Comparison of ENCODE assay signal across 8 cellular contexts in genomic region chr2:74502720-74503505, GRCh38. TPM values are rescaled to one million over a fixed set of nuclear protein-coding genes. Genes with fewer than 3 reads are reported as not detected.
DNase-seq lines count a peak whose midpoint lies in the region; ATAC-seq and TF ChIP-seq lines count a peak whose summit lies in the region.

No MANE protein-coding gene starts in this region.

- ATAC-seq in GM21447 (IDR thresholded peaks at IDR 0.05; ENCODE audit: unreplicated experiment) (peak; percentile 26), GM21367 (IDR thresholded peaks at IDR 0.05; ENCODE audit: unreplicated experiment) (no peak)

- TF ChIP-seq CTCF in neutrophil (IDR thresholded peaks at IDR 0.05): no peak

- H3K36me3 ChIP-seq in neutrophil: peaks cover 13% of the 10 kb centered on the region

- H3K27ac Mint-ChIP-seq in activated T-cell treated with anti-CD3 and anti-CD28 coated beads, Interleukin-2, amount 50 U/mL, for 24 hours: no peak overlapping the region

- peaks cover 77% of the 10 kb centered on the region for H3K27me3 ChIP-seq in neutrophil

- H3K4me1 Mint-ChIP-seq in activated T-cell treated with anti-CD3 and anti-CD28 coated beads, Interleukin-2, amount 50 U/mL, for 24 hours (ENCODE audit: low read depth): peaks cover 69% of the 10 kb centered on the region

- peak overlapping the region; percentile 71 for H3K4me3 Mint-ChIP-seq in activated T-cell treated with anti-CD3 and anti-CD28 coated beads, Interleukin-2, amount 50 U/mL, for 24 hours

- peaks cover 80% of the 10 kb centered on the region for H3K27me3 Mint-ChIP-seq in activated T-cell treated with anti-CD3 and anti-CD28 coated beads, Interleukin-2, amount 50 U/mL, for 24 hours

- H3K4me1 ChIP-seq in neutrophil (ENCODE audit: control insufficient read depth in 1 of 2, insufficient read depth in 1 of 2, low read depth in 1 of 2, low read length in 1 of 2): peaks cover 52 to 58% of the 10 kb centered on the region in 2 experiments

- no peaks in the 10 kb centered on the region for H3K9me3 Mint-ChIP-seq in activated T-cell treated with anti-CD3 and anti-CD28 coated beads, Interleukin-2, amount 50 U/mL, for 24 hours

- H3K27ac ChIP-seq in neutrophil: no peak overlapping the region

- H3K36me3 Mint-ChIP-seq in activated T-cell treated with anti-CD3 and anti-CD28 coated beads, Interleukin-2, amount 50 U/mL, for 24 hours (ENCODE audit: low read depth): peaks cover 35% of the 10 kb centered on the region

- H3K9me3 ChIP-seq in neutrophil: no peaks in the 10 kb centered on the region

- peak; percentile 92 for DNase-seq in ELR (ENCODE audit: low read depth)
- peak; percentile 83 for DNase-seq in LHCN-M2 (ENCODE audit: low read depth)
- peak; percentile 70 for DNase-seq in activated T-cell treated with anti-CD3 and anti-CD28 coated beads, Interleukin-2, amount 50 U/mL, for 24 hours
- peak; percentile 85 for DNase-seq in foreskin melanocyte
- DNase-seq in NCI-H526 treated with DMSO at 0.1 percent for 48 hours (lab: John Stamatoyannopoulos, UW): no peak

- peak overlapping the region; percentile 54 to 62 for H3K4me3 ChIP-seq in neutrophil (ENCODE audit: low read depth in 1 of 2, low read length in 1 of 2)

RNA-seq across cellular contexts. Expression of gene LBX2, which starts 3.5 kb away (rescaled TPM):
- 1.2 and 1.6 TPM in 2 replicates for total RNA-seq in LHCN-M2 (2014; rRNA removed)
- 0.44 TPM for polyA plus RNA-seq in LHCN-M2 (2012)

RNA-seq across cellular contexts. Expression of gene PCGF1, which starts 4.6 kb away (rescaled TPM):
- total RNA-seq in LHCN-M2 (2014; rRNA removed): 29.4 and 29.6 TPM in 2 replicates
- 22.5 TPM for polyA plus RNA-seq in LHCN-M2 (2012)

RNA-seq across cellular contexts. Expression of gene TLX2, which starts 11.3 kb away (rescaled TPM):
- total RNA-seq in LHCN-M2 (2014; rRNA removed): 0.46 and 1.1 TPM in 2 replicates
- polyA plus RNA-seq in LHCN-M2 (2012): 0.07 TPM

RNA-seq across cellular contexts. Expression of gene TTC31, which starts 20.0 kb away (rescaled TPM):
- total RNA-seq in LHCN-M2 (2014; rRNA removed): 22.4 and 24.2 TPM in 2 replicates
- 11.8 TPM for polyA plus RNA-seq in LHCN-M2 (2012)

RNA-seq across cellular contexts. Expression of gene CCDC142, which starts 20.1 kb away (rescaled TPM):
- 13.1 and 13.7 TPM in 2 replicates for total RNA-seq in LHCN-M2 (2014; rRNA removed)
- polyA plus RNA-seq in LHCN-M2 (2012): 4.3 TPM
